In genomic region chr3:172106989-172107388, GRCh38 we compare ENCODE assay signal across 8 cellular contexts.
DNase-seq lines count a peak whose midpoint lies in the region; ATAC-seq and TF ChIP-seq lines count a peak whose summit lies in the region.

No MANE protein-coding gene starts in this region.

- TF ChIP-seq POLR2A in Peyer's patch (IDR thresholded peaks at IDR 0.05) (no peak), prostate gland (IDR thresholded peaks at IDR 0.05) (no peak)

- peaks cover 0 to 4% (median 0%) of the 10 kb centered on the region in 4 donors for H3K4me1 ChIP-seq in Peyer's patch
- peaks cover 17 to 31% of the 10 kb centered on the region in 2 donors for H3K4me1 ChIP-seq in mucosa of rectum (ENCODE audit: control insufficient read depth in 2 of 2, insufficient read depth in 2 of 2, low read length in 2 of 2)
- H3K4me1 ChIP-seq in prostate gland (replicated peaks) = peaks cover 6% of the 10 kb centered on the region

- TF ChIP-seq CTCF in Peyer's patch (IDR thresholded peaks at IDR 0.05) (no peak), prostate gland (IDR thresholded peaks at IDR 0.05) (no peak)

- ATAC-seq in GM18511 (IDR thresholded peaks at IDR 0.05; ENCODE audit: unreplicated experiment) (peak; percentile 66), HG02943 (IDR thresholded peaks at IDR 0.05; ENCODE audit: low read depth, unreplicated experiment) (peak; percentile 53)
- peak; percentile 45 for ATAC-seq in stimulated activated naive CD8-positive, alpha-beta T cell treated with anti-CD3 and anti-CD28 coated beads, Interleukin-15, Interleukin-2, amounts not matched to agents 100 U/mL and 50 U/mL, for 24 hours

- no peaks in the 10 kb centered on the region for H3K27me3 ChIP-seq in Peyer's patch
- H3K27me3 ChIP-seq in mucosa of rectum (ENCODE audit: control insufficient read depth in 2 of 2, insufficient read depth in 2 of 2, low read length in 2 of 2) = no peaks in the 10 kb centered on the region
- H3K27me3 ChIP-seq in prostate gland (replicated peaks; ENCODE audit: insufficient read depth) = no peaks in the 10 kb centered on the region

- H3K9me3 ChIP-seq in Peyer's patch (no peaks in the 10 kb centered on the region), mucosa of rectum (ENCODE audit: control insufficient read depth in 2 of 2, low read length in 2 of 2) (no peaks in the 10 kb centered on the region), prostate gland (no peaks in the 10 kb centered on the region)

- no peak overlapping the region for H3K9ac ChIP-seq in mucosa of rectum (ENCODE audit: low read depth in 1 of 2, low read length in 2 of 2)

- WGBS in prostate gland = 84% methylated on average over 7 of the region's 7 CpGs

- intact Hi-C loops in prostate gland (cut with DNase I) = no loop called here

- peak in 2 of 3 donors; percentile 75 to 83 for DNase-seq in Peyer's patch
- DNase-seq in activated effector memory CD4-positive, alpha-beta T cell treated with Interleukin-2 at 50 U/mL for 16 hours = peak; percentile 40
- DNase-seq in stimulated activated naive CD8-positive, alpha-beta T cell treated with anti-CD3 and anti-CD28 coated beads, Interleukin-15, Interleukin-2, amounts not matched to agents 100 U/mL and 50 U/mL, for 24 hours = peak; percentile 66
- no peak for DNase-seq in prostate gland (ENCODE audit: low spot score)
- DNase-seq in NCI-H2171 (lab: John Stamatoyannopoulos, UW) = no peak

- peak overlapping the region in 3 of 4 donors; percentile 9 to 38 (median 21) for H3K27ac ChIP-seq in Peyer's patch
- peak overlapping the region; percentile 56 to 57 for H3K27ac ChIP-seq in mucosa of rectum (ENCODE audit: low read depth in 2 of 2, low read length in 2 of 2)
- no peak overlapping the region for H3K27ac ChIP-seq in prostate gland

- no peaks in the 10 kb centered on the region for H3K36me3 ChIP-seq in Peyer's patch
- H3K36me3 ChIP-seq in mucosa of rectum (ENCODE audit: control insufficient read depth in 2 of 2, insufficient read depth in 2 of 2, low read length in 2 of 2) = peaks cover 0 to under 1% of the 10 kb centered on the region in 2 donors
- H3K36me3 ChIP-seq in prostate gland = no peaks in the 10 kb centered on the region

- H3K4me3 ChIP-seq in Peyer's patch (no peak overlapping the region), mucosa of rectum (ENCODE audit: low read length in 2 of 2) (no peak overlapping the region), prostate gland (no peak overlapping the region)

Comparison
In these comparisons a context has a peak if more than half of its experiments do, and no peak if none do; other contexts are left out.
1. DNase-seq: peak in Peyer's patch (2 of 3), activated effector memory CD4-positive, alpha-beta T cell treated with Interleukin-2 at 50 U/mL for 16 hours (single experiment) and stimulated activated naive CD8-positive, alpha-beta T cell treated with anti-CD3 and anti-CD28 coated beads, Interleukin-15, Interleukin-2, amounts not matched to agents 100 U/mL and 50 U/mL, for 24 hours (single experiment); none in prostate gland (single experiment) and NCI-H2171 (single experiment).
2. H3K27ac ChIP-seq: peak in Peyer's patch (3 of 4) and mucosa of rectum (2 of 2); none in prostate gland (0 of 2).
3. Peak in every context shown above with its lines, with median percentiles within 50 percentile points of each other: ATAC-seq.